In the genomic region with DNA sequence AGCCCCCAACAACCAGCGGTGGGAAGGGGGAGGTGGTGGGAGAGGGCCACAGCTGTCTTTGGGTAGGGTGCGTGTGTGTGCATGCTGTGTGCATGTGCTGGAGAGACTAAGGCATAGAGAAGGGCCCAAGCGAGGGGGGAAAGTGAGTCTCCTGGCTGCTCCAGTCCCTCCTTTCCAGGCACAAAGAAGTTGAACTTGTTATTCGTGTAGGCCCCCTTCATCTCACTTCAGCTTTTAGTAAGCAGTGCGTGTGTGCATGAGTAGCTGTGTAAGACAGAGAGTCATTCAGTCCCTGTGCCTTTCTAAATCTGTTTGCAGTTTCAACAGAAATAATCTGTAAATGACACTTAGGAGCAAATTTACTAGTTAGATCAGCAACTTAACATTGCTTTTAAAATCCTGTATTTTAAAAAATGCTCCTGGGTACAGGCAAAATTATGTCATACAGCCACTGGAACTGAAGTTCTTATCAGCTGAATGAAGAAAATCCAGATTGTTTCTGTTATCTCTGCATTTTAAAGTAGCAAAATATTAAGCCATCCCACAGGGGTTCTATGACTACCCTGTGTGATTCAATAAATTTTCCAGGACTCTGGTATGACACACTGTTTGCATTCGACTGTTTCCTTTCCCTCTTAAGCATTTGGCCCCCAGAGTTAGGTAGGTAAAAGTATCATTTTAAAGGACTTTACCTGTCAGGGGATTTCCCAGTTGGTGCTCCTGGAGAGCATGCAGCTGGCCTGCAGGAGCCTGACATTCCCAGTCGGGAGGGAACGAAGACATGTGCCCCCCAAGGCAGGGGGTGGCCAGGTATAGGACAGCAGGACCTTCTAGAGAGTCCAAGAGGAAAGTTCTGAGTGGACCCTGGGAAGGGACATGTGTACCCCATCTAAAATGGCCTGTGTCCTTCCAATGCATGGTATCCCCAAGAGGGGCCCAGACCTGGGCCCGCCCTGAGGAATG, we compare ENCODE assay signal across 14 cellular contexts. TPM values are rescaled to one million over a fixed set of nuclear protein-coding genes. Genes with fewer than 3 reads are reported as not detected.
DNase-seq lines count a peak whose midpoint lies in the region; ATAC-seq, FAIRE-seq and TF ChIP-seq lines count a peak whose summit lies in the region.
"Had no signal": no experiment of that assay in that cellular context is flagged by ENCODE, and none has a peak within 500 bp of the region (broad histone marks: within the 10 kb centered on the region; RNA-seq: fewer than 3 reads in every experiment).

No MANE protein-coding gene starts in this region.

- H3K4me1 ChIP-seq in HepG2 (ENCODE audit: insufficient read depth, low read length): peaks cover 38% of the 10 kb centered on the region
- peaks cover 0 to 6% (median 2%) of the 10 kb centered on the region in 4 donors for H3K4me1 ChIP-seq in right lobe of liver
- no peaks in the 10 kb centered on the region for H3K4me1 ChIP-seq in aorta (ENCODE audit: control insufficient read depth in 1 of 2, insufficient read depth in 2 of 2, low read length in 2 of 2)
- H3K4me1 ChIP-seq in adrenal gland (replicated peaks in 1 of 2): peaks cover 8 to 14% of the 10 kb centered on the region in 2 donors
- H3K4me1 ChIP-seq: parathyroid adenoma had no signal

- in situ Hi-C loops in HepG2 (cut with HindIII; ENCODE audit: extremely low pct_ligation_motif_present, low pct_unique_long_range_greater_than_20kb): no loop called here

- ATAC-seq in HepG2 (no peak), right lobe of liver (no peak), HG02885 (IDR thresholded peaks at IDR 0.05; ENCODE audit: poor library complexity, unreplicated experiment) (peak; percentile 70), aorta (ENCODE audit: low FRiP score) (no peak), HG03520 (IDR thresholded peaks at IDR 0.05; ENCODE audit: unreplicated experiment) (no peak)

- TF ChIP-seq EP300 in HepG2 (IDR thresholded peaks at IDR 0.05; ENCODE audit: low read depth in 2 of 2, low read length in 2 of 2): no peak
- TF ChIP-seq EP300 in HepG2 (CRISPR knock-in tag; IDR thresholded peaks at IDR 0.05; ENCODE audit: borderline replicate concordance): no peak

- CTCF ChIA-PET in HepG2 (lab: Yijun Ruan, JAX; ENCODE audit: low intra/inter-chr PET ratio, low total read pairs): no interaction called here

- H3K9ac ChIP-seq in HepG2 (ENCODE audit: insufficient read depth, low read depth, low read length): no peak overlapping the region
- H3K9ac ChIP-seq: parathyroid adenoma had no signal

- 0 out of 2 replicates have a peak overlapping the region, but pooled peaks have one; percentile 8 for H3K4me2 ChIP-seq in HepG2 (ENCODE audit: low read depth, low read length)

- H3K27me3 ChIP-seq in HepG2 (ENCODE audit: control insufficient read depth in 1 of 2, insufficient read depth in 2 of 2, low read length in 2 of 2): no peaks in the 10 kb centered on the region
- no peaks in the 10 kb centered on the region for H3K27me3 ChIP-seq in right lobe of liver
- H3K27me3 ChIP-seq in aorta (ENCODE audit: control insufficient read depth in 1 of 2, insufficient read depth in 2 of 2, low read length in 1 of 2): no peaks in the 10 kb centered on the region
- H3K27me3 ChIP-seq in adrenal gland: no peaks in the 10 kb centered on the region

- H4K20me1 ChIP-seq in HepG2 (ENCODE audit: insufficient read depth, low read length): no peaks in the 10 kb centered on the region

- TF ChIP-seq POLR2A in HepG2 (IDR thresholded peaks at IDR 0.05; ENCODE audit: insufficient read depth in 1 of 2, low read depth in 2 of 2, low read length in 2 of 2): no peak
- TF ChIP-seq POLR2A in right lobe of liver (IDR thresholded peaks at IDR 0.05): no peak
- no peak for TF ChIP-seq POLR2A in adrenal gland (IDR thresholded peaks at IDR 0.05)

- no peaks in the 10 kb centered on the region for H3K9me3 Mint-ChIP-seq in type B pancreatic cell
- H3K9me3 Mint-ChIP-seq: activated naive CD4-positive, alpha-beta T cell treated with anti-CD3 and anti-CD28 coated beads, Interleukin-2, amount 50 U/mL, for 24 hours; dendritic cell treated with granulocyte-macrophage colony-stimulating factor and Interleukin-4, amounts not matched to agents 40 ng/mL and 50 ng/mL, for 4 days had no signal

- no peaks in the 10 kb centered on the region for H3K4me1 Mint-ChIP-seq in type B pancreatic cell (ENCODE audit: unreplicated experiment)

- BruUV-seq in HepG2 (replicated peaks; lab: Mats Ljungman, UMichigan): no TSS peak

- no peak for TF ChIP-seq RAD21 in HepG2 (CRISPR knock-in tag; IDR thresholded peaks at IDR 0.05)

- H2AFZ ChIP-seq in HepG2 (ENCODE audit: low read length): no peak overlapping the region
- H2AFZ ChIP-seq: parathyroid adenoma had no signal

- no peak for FAIRE-seq in HepG2 (lab: Jason Lieb, UNC)
- FAIRE-seq: urothelium cell line had no signal

- no peak overlapping the region for H3K4me3 Mint-ChIP-seq in type B pancreatic cell
- H3K4me3 Mint-ChIP-seq: activated naive CD4-positive, alpha-beta T cell treated with anti-CD3 and anti-CD28 coated beads, Interleukin-2, amount 50 U/mL, for 24 hours; dendritic cell treated with granulocyte-macrophage colony-stimulating factor and Interleukin-4, amounts not matched to agents 40 ng/mL and 50 ng/mL, for 4 days had no signal

- H3K9me3 ChIP-seq in HepG2 (ENCODE audit: low read length) (no peaks in the 10 kb centered on the region), right lobe of liver (no peaks in the 10 kb centered on the region), aorta (ENCODE audit: control insufficient read depth, low read length) (no peaks in the 10 kb centered on the region), adrenal gland (replicated peaks in 1 of 3) (no peaks in the 10 kb centered on the region)

- peaks cover 12% of the 10 kb centered on the region for H3K36me3 Mint-ChIP-seq in type B pancreatic cell

- POLR2A ChIA-PET in HepG2 (lab: Yijun Ruan, JAX): no interaction called here

- no peak for TF ChIP-seq CTCF in HepG2 (CRISPR knock-in tag; IDR thresholded peaks at IDR 0.05)
- no peak for TF ChIP-seq CTCF in right lobe of liver (IDR thresholded peaks at IDR 0.05)
- no peak for TF ChIP-seq CTCF in choroid plexus epithelial cell (conservative IDR thresholded peaks at IDR 0.05; ENCODE audit: low read depth, low read length)
- no peak for TF ChIP-seq CTCF in type B pancreatic cell (conservative IDR thresholded peaks at IDR 0.05)
- no peak for TF ChIP-seq CTCF in adrenal gland (IDR thresholded peaks at IDR 0.05)

- DNase-seq in HepG2 (ENCODE audit: low spot score) (no peak), right lobe of liver (no peak), choroid plexus epithelial cell (ENCODE audit: low read depth) (peak; percentile 13), type B pancreatic cell (ENCODE audit: extremely low spot score, unreplicated experiment) (no peak), aorta (no peak), adrenal gland (no peak)
- DNase-seq: activated CD4-positive, CD25-positive, alpha-beta regulatory T cell treated with anti-CD3 and anti-CD28 coated beads, Interleukin-2, amount 50 U/mL, for 72 hours; NCI-H2171 treated with DMSO at 0.1 percent for 48 hours had no signal

- intact Hi-C loops in HepG2 (cut with micrococcal nuclease; ENCODE audit: unreplicated experiment): no loop called here
- intact Hi-C loops in right lobe of liver (cut with DNase I): no loop called here
- intact Hi-C loops in aorta (cut with DNase I): no loop called here
- intact Hi-C loops in adrenal gland (cut with DNase I): no loop called here

- H3K27me3 Mint-ChIP-seq in type B pancreatic cell: no peaks in the 10 kb centered on the region
- H3K27me3 Mint-ChIP-seq: activated naive CD4-positive, alpha-beta T cell treated with anti-CD3 and anti-CD28 coated beads, Interleukin-2, amount 50 U/mL, for 24 hours had no signal

- H3K27ac ChIP-seq in HepG2 (ENCODE audit: extremely low read length, insufficient read depth, low read length): no peak overlapping the region
- no peak overlapping the region for H3K27ac ChIP-seq in right lobe of liver
- H3K27ac ChIP-seq in aorta (ENCODE audit: low read depth in 1 of 2, low read length in 2 of 2): no peak overlapping the region
- H3K27ac ChIP-seq in adrenal gland: no peak overlapping the region
- H3K27ac ChIP-seq: parathyroid adenoma had no signal

- WGBS in HepG2 (ENCODE audit: low lambda C conversion rate): 90% methylated on average over 9 of the region's 9 CpGs
- 83% methylated on average over 5 of the region's 9 CpGs for WGBS in right lobe of liver (ENCODE audit: insufficient coverage, low coverage, low lambda C conversion rate, missing lambda C conversion rate)
- WGBS in aorta, 2 donors: 87 to 88% methylated on average over 9 of the region's 9 CpGs
- WGBS in adrenal gland, 4 donors: 84 to 87% (median 85%) methylated on average over 7 to 9 of the region's 9 CpGs

- peak overlapping the region; percentile 48 for H3K27ac Mint-ChIP-seq in type B pancreatic cell
- H3K27ac Mint-ChIP-seq: activated naive CD4-positive, alpha-beta T cell treated with anti-CD3 and anti-CD28 coated beads, Interleukin-2, amount 50 U/mL, for 24 hours; dendritic cell treated with granulocyte-macrophage colony-stimulating factor and Interleukin-4, amounts not matched to agents 40 ng/mL and 50 ng/mL, for 4 days had no signal

- H3K79me2 ChIP-seq in HepG2 (ENCODE audit: insufficient read depth, low read length): no peaks in the 10 kb centered on the region
- H3K79me2 ChIP-seq: parathyroid adenoma had no signal

- peaks cover 5 to 21% of the 10 kb centered on the region in 2 experiments; a peak in 3 of 5 replicates for H3K36me3 ChIP-seq in HepG2 (replicated peaks in 1 of 2; ENCODE audit: control insufficient read depth in 1 of 2, insufficient read depth in 2 of 2, low read length in 2 of 2)
- H3K36me3 ChIP-seq in right lobe of liver: no peaks in the 10 kb centered on the region
- H3K36me3 ChIP-seq in aorta (ENCODE audit: control insufficient read depth in 1 of 2, insufficient read depth in 2 of 2, low read length in 1 of 2): no peaks in the 10 kb centered on the region
- H3K36me3 ChIP-seq in adrenal gland (replicated peaks in 1 of 2): no peaks in the 10 kb centered on the region

- H3K4me3 ChIP-seq in HepG2 (replicated peaks in 1 of 3; ENCODE audit: insufficient read depth in 1 of 3, low read depth in 2 of 3, low read length in 3 of 3) (no peak overlapping the region), right lobe of liver (no peak overlapping the region), choroid plexus epithelial cell (ENCODE audit: low read depth, low read length) (no peak overlapping the region), aorta (ENCODE audit: low read length in 2 of 2) (no peak overlapping the region), adrenal gland (no peak overlapping the region)

RNA-seq across cellular contexts. Expression of a gene that starts 39.0 kb away (rescaled TPM):
- total RNA-seq in HepG2 (2016; rRNA removed; fragmentation: Illumina TruSeq; extraction: Trizol) (11.9 and 13.6 TPM in 2 replicates), right lobe of liver (10 to 100 TPM in 5 of 6 experiments, 1 to 10 TPM in 1; 9.8 to 17.6 (median 12.9) TPM), type B pancreatic cell (ENCODE audit: low replicate concordance) (23.5 and 25.7 TPM in 2 replicates), aorta (10 to 100 TPM; 14.1 to 15.2 TPM), adrenal gland (10 to 100 TPM; 15.0 to 65.4 (median 31.1) TPM)
- 6.0 TPM in 2 replicates for total RNA-seq in HepG2 (2016; cell fraction: cytosol; rRNA removed; fragmentation: Illumina TruSeq; extraction: Trizol; ENCODE audit: low read depth)
- 13.1 and 13.2 TPM in 2 replicates for total RNA-seq in HepG2 (2016; cell fraction: insoluble cytoplasmic fraction; rRNA removed; fragmentation: Illumina TruSeq; extraction: Trizol)
- 7.3 and 8.0 TPM in 2 replicates for total RNA-seq in HepG2 (2016; cell fraction: membrane; rRNA removed; fragmentation: Illumina TruSeq; extraction: Trizol)
- 8.9 TPM in 2 replicates for total RNA-seq in HepG2 (2016; cell fraction: nucleus; rRNA removed; fragmentation: Illumina TruSeq; extraction: Trizol)
- polyA plus RNA-seq in HepG2 (2011; rRNA removed) (6.2 and 6.6 TPM in 2 replicates), aorta (10 to 100 TPM; 22.6 to 35.1 TPM), adrenal gland (10 to 100 TPM; 69.7 to 95.3 (median 73.5) TPM)
- polyA plus RNA-seq in HepG2 (2011; cell fraction: cytosol; rRNA removed): 3.7 and 4.0 TPM in 2 replicates
- polyA plus RNA-seq in HepG2 (2011; cell fraction: nucleus; rRNA removed): 4.6 and 6.5 TPM in 2 replicates
- 6.7 and 10.9 TPM in 2 replicates for polyA plus RNA-seq in HepG2 (2012)
- 4.8 and 5.2 TPM in 2 replicates for polyA plus RNA-seq in HepG2 (2016; cell fraction: cytosol; fragmentation: Illumina TruSeq; extraction: Trizol; ENCODE audit: low read depth)
- 17.6 and 20.0 TPM in 2 replicates for polyA plus RNA-seq in HepG2 (2016; cell fraction: insoluble cytoplasmic fraction; fragmentation: Illumina TruSeq; extraction: Trizol; ENCODE audit: low read depth)
- polyA plus RNA-seq in HepG2 (2016; cell fraction: membrane; fragmentation: Illumina TruSeq; extraction: Trizol; ENCODE audit: low read depth): 4.2 and 5.9 TPM in 2 replicates
- 22.2 and 24.5 TPM in 2 replicates for polyA plus RNA-seq in HepG2 (2016; cell fraction: nucleus; fragmentation: Illumina TruSeq; extraction: Trizol; ENCODE audit: insufficient read depth, low read depth)
- polyA minus RNA-seq in HepG2 (2011; rRNA and poly(A)+ RNA removed; ENCODE audit: low replicate concordance): 3.2 and 4.1 TPM in 2 replicates
- polyA minus RNA-seq in HepG2 (2011; cell fraction: cytosol; rRNA and poly(A)+ RNA removed): 1.9 and 2.9 TPM in 2 replicates
- 9.0 and 9.7 TPM in 2 replicates for polyA minus RNA-seq in HepG2 (2011; cell fraction: nucleus; rRNA and poly(A)+ RNA removed)

RNA-seq across cellular contexts. Expression of a gene that starts 48.3 kb away (rescaled TPM):
- total RNA-seq in HepG2 (2016; rRNA removed; fragmentation: Illumina TruSeq; extraction: Trizol): 5.8 and 7.6 TPM in 2 replicates
- 0.81 and 0.97 TPM in 2 replicates for total RNA-seq in HepG2 (2016; cell fraction: cytosol; rRNA removed; fragmentation: Illumina TruSeq; extraction: Trizol; ENCODE audit: low read depth)
- total RNA-seq in HepG2 (2016; cell fraction: insoluble cytoplasmic fraction; rRNA removed; fragmentation: Illumina TruSeq; extraction: Trizol): 5.5 and 6.9 TPM in 2 replicates
- 5.0 and 5.4 TPM in 2 replicates for total RNA-seq in HepG2 (2016; cell fraction: membrane; rRNA removed; fragmentation: Illumina TruSeq; extraction: Trizol)
- 5.4 and 7.1 TPM in 2 replicates for total RNA-seq in HepG2 (2016; cell fraction: nucleus; rRNA removed; fragmentation: Illumina TruSeq; extraction: Trizol)
- polyA plus RNA-seq in HepG2 (2011; rRNA removed): 1.4 and 1.9 TPM in 2 replicates
- polyA plus RNA-seq in HepG2 (2011; cell fraction: cytosol; rRNA removed): 1.3 and 1.7 TPM in 2 replicates
- 2.7 and 2.8 TPM in 2 replicates for polyA plus RNA-seq in HepG2 (2011; cell fraction: nucleus; rRNA removed)
- 2.0 TPM in 2 replicates for polyA plus RNA-seq in HepG2 (2012)
- 0.49 and 0.52 TPM in 2 replicates for polyA plus RNA-seq in HepG2 (2016; cell fraction: cytosol; fragmentation: Illumina TruSeq; extraction: Trizol; ENCODE audit: low read depth)
- polyA plus RNA-seq in HepG2 (2016; cell fraction: insoluble cytoplasmic fraction; fragmentation: Illumina TruSeq; extraction: Trizol; ENCODE audit: low read depth): 4.6 and 6.1 TPM in 2 replicates
- 2.1 and 2.4 TPM in 2 replicates for polyA plus RNA-seq in HepG2 (2016; cell fraction: membrane; fragmentation: Illumina TruSeq; extraction: Trizol; ENCODE audit: low read depth)
- polyA plus RNA-seq in HepG2 (2016; cell fraction: nucleus; fragmentation: Illumina TruSeq; extraction: Trizol; ENCODE audit: insufficient read depth, low read depth): 8.7 and 10.0 TPM in 2 replicates
- 7.1 and 10.4 TPM in 2 replicates for polyA minus RNA-seq in HepG2 (2011; rRNA and poly(A)+ RNA removed; ENCODE audit: low replicate concordance)
- 3.8 and 4.6 TPM in 2 replicates for polyA minus RNA-seq in HepG2 (2011; cell fraction: cytosol; rRNA and poly(A)+ RNA removed)
- 3.6 and 4.0 TPM in 2 replicates for polyA minus RNA-seq in HepG2 (2011; cell fraction: nucleus; rRNA and poly(A)+ RNA removed)
- 1 to 10 TPM in 4 of 6 experiments, under 1 TPM in 2; 0.83 to 2.7 (median 1.4) TPM for total RNA-seq in right lobe of liver
- total RNA-seq in type B pancreatic cell (ENCODE audit: low replicate concordance): 9.6 and 14.4 TPM in 2 replicates
- total RNA-seq in aorta: 1 to 10 TPM; 1.4 to 1.6 TPM
- under 1 TPM; 0.13 to 0.33 TPM for polyA plus RNA-seq in aorta
- 1 to 10 TPM; 1.2 to 3.5 (median 2.4) TPM for total RNA-seq in adrenal gland
- 1 to 10 TPM in 1 of 3 donors, under 1 TPM in 2; 0.64 to 1.5 (median 0.71) TPM for polyA plus RNA-seq in adrenal gland
